In the genomic region with DNA sequence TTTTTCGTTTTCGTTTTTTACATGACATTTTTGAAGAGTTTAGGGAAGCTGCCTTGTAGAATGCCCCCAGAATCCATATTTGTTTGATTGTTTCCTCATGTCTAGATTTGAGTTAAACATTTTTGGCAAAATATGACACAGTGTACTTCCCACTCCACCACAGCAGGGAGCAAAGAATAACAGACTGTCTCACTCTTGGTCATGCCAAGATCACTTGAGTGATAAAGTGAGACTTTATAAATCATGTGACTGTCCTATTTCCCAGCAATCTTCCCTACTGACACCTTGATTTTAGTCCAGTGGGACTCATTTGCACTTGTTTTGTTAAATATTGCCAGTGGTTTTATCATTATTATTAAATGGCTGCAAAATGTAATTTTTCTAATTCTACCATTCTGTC, we compare ENCODE assay signal across 1 cellular context.
TF ChIP-seq lines count a peak whose summit lies in the region.

No MANE protein-coding gene starts in this region.

TF ChIP-seq in GM23338, 12 proteins besides CTCF, POLR2A, EP300 and RAD21 (continued from another document):
- TF ChIP-seq POLR2AphosphoS5 (IDR thresholded peaks at IDR 0.05; ENCODE audit: low read depth) (no peak), NANOG (IDR thresholded peaks at IDR 0.05; ENCODE audit: borderline replicate concordance) (no peak)
TF ChIP-seq in GM23338: peak in this region for 0.
